In genomic region chr18:73636355-73636754, GRCh38 we compare ENCODE assay signal across 28 cellular contexts.
DNase-seq lines count a peak whose midpoint lies in the region; ATAC-seq and TF ChIP-seq lines count a peak whose summit lies in the region.
"Had no signal": no experiment of that assay in that cellular context is flagged by ENCODE, and none has a peak within 500 bp of the region (broad histone marks: within the 10 kb centered on the region; RNA-seq: fewer than 3 reads in every experiment).

No MANE protein-coding gene starts in this region.

- H2AFZ ChIP-seq in GM23338: peak overlapping the region; percentile 23; the same call in 1 of the 2 replicates
- H2AFZ ChIP-seq in PC-9: 0 out of 2 replicates have a peak overlapping the region, but pooled peaks have one; percentile 6
- peak overlapping the region; percentile 15 for H2AFZ ChIP-seq in neuronal stem cell (ENCODE audit: low read length)

- no peak overlapping the region for H3K27ac ChIP-seq in GM23338 (ENCODE audit: low read depth)
- H3K27ac ChIP-seq in PC-9: no peak overlapping the region
- no peak overlapping the region for H3K27ac ChIP-seq in neuronal stem cell (replicated peaks; ENCODE audit: low read length)
- H3K27ac ChIP-seq: BLaER1 treated with 17β-estradiol and CSF1 and Interleukin-3, amounts not matched to agents 10 nM and 100 nM; left lung; prostate gland; SJSA1 had no signal

- H3K79me2 ChIP-seq in GM23338 (replicated peaks; ENCODE audit: insufficient read depth): no peaks in the 10 kb centered on the region
- H3K79me2 ChIP-seq in PC-9 (ENCODE audit: low read depth): no peaks in the 10 kb centered on the region

- no peaks in the 10 kb centered on the region for H3K9me2 ChIP-seq in GM23338 (ENCODE audit: insufficient read depth)
- H3K9me2 ChIP-seq in PC-9 (ENCODE audit: insufficient read depth): no peaks in the 10 kb centered on the region

- no peak for ATAC-seq in GM23338
- ATAC-seq in esophagus mucosa: peak; percentile 53
- no peak for ATAC-seq in GM18868 (IDR thresholded peaks at IDR 0.05; ENCODE audit: unreplicated experiment)
- ATAC-seq: activated naive CD8-positive, alpha-beta T cell treated with anti-CD3 and anti-CD28 coated beads, Interleukin-2, amount 50 U/mL, for 24 hours; activated T-cell treated with anti-CD3 and anti-CD28 coated beads, Interleukin-2, amount 50 U/mL, for 72 hours; left lung; stimulated activated effector memory CD8-positive, alpha-beta T cell treated with anti-CD3 and anti-CD28 coated beads, Interleukin-12 subunit alpha, Interleukin-12 subunit beta, amount 100 ng/mL, for 72 hours had no signal

- H3K4me2 ChIP-seq in GM23338 (no peak overlapping the region), PC-9 (no peak overlapping the region), neuronal stem cell (ENCODE audit: insufficient read depth, low read length, poor library complexity, severe bottlenecking) (no peak overlapping the region)
- H3K4me2 ChIP-seq: BLaER1 treated with 17β-estradiol and CSF1 and Interleukin-3, amounts not matched to agents 10 nM and 100 nM had no signal

- no peaks in the 10 kb centered on the region for H3K9me3 Mint-ChIP-seq in GM23338
- H3K9me3 Mint-ChIP-seq: activated T-cell treated with anti-CD3 and anti-CD28 coated beads, Interleukin-2, amount 50 U/mL, for 72 hours; mesothelial cell of epicardium; T-helper 1 cell treated with Interleukin-12 subunit alpha and Interleukin-12 subunit beta and Interleukin-4 antibody, amounts not matched to agents 30 μg/mL and 1 μg/mL, for 36 hours; type B pancreatic cell had no signal

- WGBS in neuronal stem cell (ENCODE audit: extremely low coverage in 2 of 2, insufficient read length in 2 of 2, insufficient replicate concordance in 1 of 2), 2 donors: no CpG with 5 or more reads among the region's 2 CpGs

- H3K14ac ChIP-seq in neuronal stem cell (ENCODE audit: low read length): no peak overlapping the region

- no peak overlapping the region for H3K9ac ChIP-seq in neuronal stem cell (ENCODE audit: low read depth, low read length, poor library complexity)
- H3K9ac ChIP-seq: BLaER1 treated with 17β-estradiol and CSF1 and Interleukin-3, amounts not matched to agents 10 nM and 100 nM had no signal

- no peak overlapping the region for H3K4ac ChIP-seq in neuronal stem cell (ENCODE audit: low read length)

- H2BK15ac ChIP-seq in neuronal stem cell (ENCODE audit: low read length): no peak overlapping the region

- H3K18ac ChIP-seq in neuronal stem cell (ENCODE audit: low read length): no peak overlapping the region

- H3K9me3 ChIP-seq in PC-9 (ENCODE audit: insufficient read depth, low read depth) (peaks cover 2% of the 10 kb centered on the region), neuronal stem cell (replicated peaks in 1 of 2; ENCODE audit: control insufficient read depth in 2 of 2, insufficient read depth in 1 of 2, low read depth in 1 of 2, low read length in 2 of 2) (no peaks in the 10 kb centered on the region)
- H3K9me3 ChIP-seq: BLaER1 treated with 17β-estradiol and CSF1 and Interleukin-3, amounts not matched to agents 10 nM and 100 nM; left lung; prostate gland; SJSA1 had no signal

- no peak overlapping the region for H4K8ac ChIP-seq in neuronal stem cell (ENCODE audit: low read depth, low read length)

- no peak overlapping the region for H2BK5ac ChIP-seq in neuronal stem cell (ENCODE audit: low read length)

- H3K36me3 Mint-ChIP-seq in GM23338 (ENCODE audit: low read depth): no peaks in the 10 kb centered on the region
- H3K36me3 Mint-ChIP-seq: IgD-negative memory B cell; immature natural killer cell; mesothelial cell of epicardium; stimulated activated effector memory CD8-positive, alpha-beta T cell treated with anti-CD3 and anti-CD28 coated beads, Interleukin-12 subunit alpha, Interleukin-12 subunit beta, amount 100 ng/mL, for 72 hours; type B pancreatic cell had no signal

- no peaks in the 10 kb centered on the region for H3F3A ChIP-seq in GM23338 (replicated peaks; ENCODE audit: low read depth)
- no peaks in the 10 kb centered on the region for H3F3A ChIP-seq in PC-9 (ENCODE audit: insufficient read depth, low read depth)

- no peak overlapping the region for H2BK120ac ChIP-seq in neuronal stem cell (ENCODE audit: low read depth, low read length)

- H3K27me3 ChIP-seq in GM23338 (ENCODE audit: insufficient read depth) (no peaks in the 10 kb centered on the region), PC-9 (ENCODE audit: insufficient read depth, low read depth) (no peaks in the 10 kb centered on the region), neuronal stem cell (ENCODE audit: control insufficient read depth in 3 of 3, insufficient read depth in 3 of 3, low read depth in 1 of 3, low read length in 3 of 3) (no peaks in the 10 kb centered on the region)
- H3K27me3 ChIP-seq: BLaER1 treated with 17β-estradiol and CSF1 and Interleukin-3, amounts not matched to agents 10 nM and 100 nM; left lung; SJSA1 had no signal

- H4K91ac ChIP-seq in neuronal stem cell (ENCODE audit: low read depth, low read length, poor library complexity): no peak overlapping the region

- H3K4me1 Mint-ChIP-seq in GM23338: peaks cover 5% of the 10 kb centered on the region; the same call in 2 of the 3 replicates
- H3K4me1 Mint-ChIP-seq: activated naive CD8-positive, alpha-beta T cell treated with anti-CD3 and anti-CD28 coated beads, Interleukin-2, amount 50 U/mL, for 24 hours; IgD-negative memory B cell; immature natural killer cell; stimulated activated effector memory CD8-positive, alpha-beta T cell treated with anti-CD3 and anti-CD28 coated beads, Interleukin-12 subunit alpha, Interleukin-12 subunit beta, amount 100 ng/mL, for 72 hours had no signal

- H3K79me1 ChIP-seq in neuronal stem cell (ENCODE audit: low read depth, low read length): no peaks in the 10 kb centered on the region

- no peaks in the 10 kb centered on the region for H3K4me1 ChIP-seq in GM23338 (ENCODE audit: insufficient read depth)
- H3K4me1 ChIP-seq in PC-9 (replicated peaks; ENCODE audit: insufficient read depth): peaks cover 9% of the 10 kb centered on the region; the same call in 1 of the 2 replicates
- no peaks in the 10 kb centered on the region for H3K4me1 ChIP-seq in neuronal stem cell (ENCODE audit: control insufficient read depth in 2 of 2, insufficient read depth in 1 of 2, low read depth in 1 of 2, low read length in 2 of 2)
- H3K4me1 ChIP-seq: BLaER1 treated with 17β-estradiol and CSF1 and Interleukin-3, amounts not matched to agents 10 nM and 100 nM; left lung; prostate gland had no signal

- no peak for TF ChIP-seq CTCF in GM23338 (conservative IDR thresholded peaks at IDR 0.05; ENCODE audit: low read depth in 2 of 2)
- TF ChIP-seq CTCF in PC-9 (conservative IDR thresholded peaks at IDR 0.05): no peak

- DNase-seq in GM23338 (ENCODE audit: low spot score) (no peak), PC-9 (no peak), neuronal stem cell (ENCODE audit: low spot score) (no peak), COLO829 (ENCODE audit: low spot score) (no peak), NCI-H1436 treated with DMSO at 0.1 percent for 48 hours (lab: John Stamatoyannopoulos, UW) (no peak)
- DNase-seq: activated CD4-positive, alpha-beta T cell treated with anti-CD3 and anti-CD28 coated beads, Interleukin-2, amount 50 U/mL, for 48 hours; activated CD4-positive, CD25-positive, alpha-beta regulatory T cell treated with anti-CD3 and anti-CD28 coated beads, Interleukin-2, amount 50 U/mL, for 72 hours; activated naive CD4-positive, alpha-beta T cell; activated naive CD8-positive, alpha-beta T cell treated with anti-CD3 and anti-CD28 coated beads, Interleukin-2, amount 50 U/mL, for 24 hours; activated T-cell treated with anti-CD3 and anti-CD28 coated beads, Interleukin-2, amount 50 U/mL, for 72 hours; COR-L47; immature natural killer cell; left lung; NCI-H1092; NCI-H187; NCI-H446 treated with DMSO at 0.1 percent for 48 hours; NCI-H774; stimulated activated CD4-positive, alpha-beta T cell treated with anti-CD3 and anti-CD28 coated beads, Interleukin-15, amount 100 ng/mL, for 24 hours had no signal

- no peak overlapping the region for H3K27ac Mint-ChIP-seq in GM23338
- H3K27ac Mint-ChIP-seq: activated naive CD8-positive, alpha-beta T cell treated with anti-CD3 and anti-CD28 coated beads, Interleukin-2, amount 50 U/mL, for 24 hours; activated T-cell treated with anti-CD3 and anti-CD28 coated beads, Interleukin-2, amount 50 U/mL, for 72 hours; IgD-negative memory B cell; immature natural killer cell; mesothelial cell of epicardium; stimulated activated effector memory CD8-positive, alpha-beta T cell treated with anti-CD3 and anti-CD28 coated beads, Interleukin-12 subunit alpha, Interleukin-12 subunit beta, amount 100 ng/mL, for 72 hours; T-helper 1 cell treated with Interleukin-12 subunit alpha and Interleukin-12 subunit beta and Interleukin-4 antibody, amounts not matched to agents 30 μg/mL and 1 μg/mL, for 36 hours; type B pancreatic cell had no signal

- H3K23ac ChIP-seq in neuronal stem cell (ENCODE audit: low read depth, low read length, poor library complexity): no peak overlapping the region

- H3K4me3 Mint-ChIP-seq in GM23338: no peak overlapping the region
- H3K4me3 Mint-ChIP-seq: activated naive CD8-positive, alpha-beta T cell treated with anti-CD3 and anti-CD28 coated beads, Interleukin-2, amount 50 U/mL, for 24 hours; activated T-cell treated with anti-CD3 and anti-CD28 coated beads, Interleukin-2, amount 50 U/mL, for 72 hours; IgD-negative memory B cell; immature natural killer cell; mesothelial cell of epicardium; stimulated activated effector memory CD8-positive, alpha-beta T cell treated with anti-CD3 and anti-CD28 coated beads, Interleukin-12 subunit alpha, Interleukin-12 subunit beta, amount 100 ng/mL, for 72 hours; T-helper 1 cell treated with Interleukin-12 subunit alpha and Interleukin-12 subunit beta and Interleukin-4 antibody, amounts not matched to agents 30 μg/mL and 1 μg/mL, for 36 hours; type B pancreatic cell had no signal

- BruUV-seq in PC-9 (replicated peaks; lab: Mats Ljungman, UMichigan): no TSS peak

- H3K36me3 ChIP-seq in GM23338 (ENCODE audit: insufficient read depth) (no peaks in the 10 kb centered on the region), PC-9 (ENCODE audit: low read depth) (no peaks in the 10 kb centered on the region), neuronal stem cell (replicated peaks in 1 of 2; ENCODE audit: control insufficient read depth in 2 of 2, insufficient read depth in 2 of 2, low read length in 2 of 2) (no peaks in the 10 kb centered on the region)
- H3K36me3 ChIP-seq: BLaER1 treated with 17β-estradiol and CSF1 and Interleukin-3, amounts not matched to agents 10 nM and 100 nM; left lung; prostate gland; SJSA1 had no signal

- CTCF ChIA-PET in PC-9 (lab: Charles Lee): no interaction called here

- H2BK12ac ChIP-seq in neuronal stem cell (ENCODE audit: low read length): no peak overlapping the region

- intact Hi-C loops in PC-9 (cut with micrococcal nuclease; ENCODE audit: unreplicated experiment): no loop called here

- peaks cover 2% of the 10 kb centered on the region for H3K27me3 Mint-ChIP-seq in GM23338 (ENCODE audit: insufficient read depth, low read depth, poor library complexity)
- H3K27me3 Mint-ChIP-seq: activated naive CD8-positive, alpha-beta T cell treated with anti-CD3 and anti-CD28 coated beads, Interleukin-2, amount 50 U/mL, for 24 hours; IgD-negative memory B cell; type B pancreatic cell had no signal

- H4K20me1 ChIP-seq in GM23338 (replicated peaks; ENCODE audit: insufficient read depth) (no peaks in the 10 kb centered on the region), PC-9 (ENCODE audit: insufficient read depth) (no peaks in the 10 kb centered on the region)
- H4K20me1 ChIP-seq: BLaER1 treated with 17β-estradiol and CSF1 and Interleukin-3, amounts not matched to agents 10 nM and 100 nM had no signal

- POLR2A ChIA-PET in PC-9 (lab: Charles Lee; ENCODE audit: unreplicated experiment): no interaction called here

- no peak overlapping the region for H3K4me3 ChIP-seq in GM23338
- no peak overlapping the region for H3K4me3 ChIP-seq in PC-9
- no peak overlapping the region for H3K4me3 ChIP-seq in neuronal stem cell (ENCODE audit: low read length in 2 of 2)
- H3K4me3 ChIP-seq: BLaER1 treated with 17β-estradiol and CSF1 and Interleukin-3, amounts not matched to agents 10 nM and 100 nM; left lung; prostate gland; SJSA1 had no signal

- no peak overlapping the region for H2AK5ac ChIP-seq in neuronal stem cell (ENCODE audit: low read depth, low read length)
